10 cellular contexts compared by ENCODE assay signal in genomic region chr3:195583831-195584542, GRCh38. TPM values are rescaled to one million over a fixed set of nuclear protein-coding genes. Genes with fewer than 3 reads are reported as not detected.
A peak's percentile ranks its signal among the peaks of the same experiment; 100 is the strongest.
DNase-seq lines count a peak whose midpoint lies in the region; ATAC-seq, FAIRE-seq and TF ChIP-seq lines count a peak whose summit lies in the region.
"Had no signal": no experiment of that assay in that cellular context is flagged by ENCODE, and none has a peak within 500 bp of the region (broad histone marks: within the 10 kb centered on the region; RNA-seq: fewer than 3 reads in every experiment).

Gene APOD (minus strand): TSS chr3:195583940. CDS start chr3:195579461, 4,479 bp downstream.

- no peaks in the 10 kb centered on the region for H3K36me3 Mint-ChIP-seq in brain

- no peak for ATAC-seq in HG03159 (IDR thresholded peaks at IDR 0.05; ENCODE audit: unreplicated experiment)
- ATAC-seq in GM21381 (IDR thresholded peaks at IDR 0.05; ENCODE audit: unreplicated experiment), result no peak

- H3K27ac ChIP-seq in kidney (ENCODE audit: low read depth in 2 of 2, low read length in 2 of 2), result no peak within 1 kb of the TSS
- peak within 1 kb of the TSS; percentile 49 to 81 for H3K27ac ChIP-seq in testis

- H3K27ac Mint-ChIP-seq in brain, result peak within 1 kb of the TSS in 3 of 5 experiments; percentile 36 to 91 (median 68)

- H3K4me1 Mint-ChIP-seq in brain, result peaks cover 49% of the 10 kb centered on the region

- no peak for TF ChIP-seq CTCF in brain (conservative IDR thresholded peaks at IDR 0.05)
- no peak for TF ChIP-seq CTCF in kidney (IDR thresholded peaks at IDR 0.05; ENCODE audit: borderline replicate concordance, extremely low read depth, insufficient read depth)
- no peak for TF ChIP-seq CTCF in testis (IDR thresholded peaks at IDR 0.05)

- H3K9me3 ChIP-seq in MG63 (no peaks in the 10 kb centered on the region), kidney (ENCODE audit: control insufficient read depth in 1 of 2, low read length in 2 of 2) (no peaks in the 10 kb centered on the region), testis (no peaks in the 10 kb centered on the region)

- H3K27me3 ChIP-seq in MG63, result peaks cover 2% of the 10 kb centered on the region
- H3K27me3 ChIP-seq in testis, result no peaks in the 10 kb centered on the region

- FAIRE-seq in kidney (lab: Jason Lieb, UNC), result no peak

- peak within 1 kb of the TSS in 2 of 5 experiments; percentile 26 to 59 for H3K4me3 Mint-ChIP-seq in brain

- no peaks in the 10 kb centered on the region for H3K9me3 Mint-ChIP-seq in brain

- H3K27me3 Mint-ChIP-seq in brain, result no peaks in the 10 kb centered on the region

- no peak within 1 kb of the TSS for H3K4me3 ChIP-seq in MG63
- H3K4me3 ChIP-seq in kidney (ENCODE audit: low read length in 2 of 2), result no peak within 1 kb of the TSS
- H3K4me3 ChIP-seq in testis, result peak within 1 kb of the TSS; percentile 6 to 19

- peak; percentile 22 for DNase-seq in MG63
- no peak for DNase-seq in kidney
- peak; percentile 78 for DNase-seq in testis
- no peak for DNase-seq in DMS114 treated with DMSO at 0.1 percent for 48 hours (lab: John Stamatoyannopoulos, UW; ENCODE audit: unreplicated experiment)
- no peak for DNase-seq in 8988T
- DNase-seq: cortex of kidney, H7 had no signal

- no peak within 1 kb of the TSS for H3K9ac ChIP-seq in kidney (ENCODE audit: low read length in 2 of 2)

- no peak for TF ChIP-seq POLR2A in testis (IDR thresholded peaks at IDR 0.05)

- no peaks in the 10 kb centered on the region for H3K4me1 ChIP-seq in kidney (ENCODE audit: control insufficient read depth in 1 of 2, insufficient read depth in 1 of 2, low read depth in 1 of 2, low read length in 2 of 2)
- peaks cover 13% of the 10 kb centered on the region for H3K4me1 ChIP-seq in testis

- intact Hi-C loops in kidney (cut with DNase I) (no loop called here), testis (cut with DNase I; ENCODE audit: low total_unique reads) (no loop called here)

- WGBS in testis, 2 donors, result 18 to 36% methylated on average over 16 of the region's 16 CpGs

- H3K36me3 ChIP-seq in MG63 (no peaks in the 10 kb centered on the region), kidney (ENCODE audit: control insufficient read depth in 1 of 2, insufficient read depth in 2 of 2, low read length in 2 of 2) (no peaks in the 10 kb centered on the region), testis (ENCODE audit: low read depth, missing control alignments) (no peaks in the 10 kb centered on the region)

RNA-seq across cellular contexts. Expression of gene APOD, which starts in this region (rescaled TPM):
- not detected in 2 replicates for total RNA-seq in MG63 (2014; rRNA removed; shearing (Covaris generic); ENCODE audit: low replicate concordance)
- 673 TPM for polyA plus RNA-seq in brain (ENCODE audit: insufficient read depth, low read depth, low replicate concordance)
- total RNA-seq in kidney, result 24.4 TPM
- 12.9 TPM for polyA plus RNA-seq in kidney (ENCODE audit: insufficient read depth, low read depth, low replicate concordance)
- total RNA-seq in testis, result 10 to 100 TPM; 55.0 to 83.9 TPM
- polyA plus RNA-seq in testis (ENCODE audit: insufficient read depth, low read depth, low replicate concordance), result 99.8 TPM
- total RNA-seq: H7 had no signal

Comparison
In these comparisons a context has a peak if more than half of its experiments do, and no peak if none do; other contexts are left out.
1. RNA of gene APOD (total RNA-seq): 55.0 to 83.9 TPM in testis and 24.4 TPM in kidney (single experiment); not detected in MG63; every median in the first group is over 10 times any median in the second.
2. Peak in DNase-seq in MG63; RNA of the gene not detected or under 1 TPM.
3. H3K4me3 ChIP-seq: peak in testis (2 of 2); none in MG63 (single experiment) and kidney (0 of 2).
4. H3K27ac ChIP-seq: peak in testis (2 of 2); none in kidney (0 of 2).